29 cellular contexts compared by ENCODE assay signal in the genomic region with DNA sequence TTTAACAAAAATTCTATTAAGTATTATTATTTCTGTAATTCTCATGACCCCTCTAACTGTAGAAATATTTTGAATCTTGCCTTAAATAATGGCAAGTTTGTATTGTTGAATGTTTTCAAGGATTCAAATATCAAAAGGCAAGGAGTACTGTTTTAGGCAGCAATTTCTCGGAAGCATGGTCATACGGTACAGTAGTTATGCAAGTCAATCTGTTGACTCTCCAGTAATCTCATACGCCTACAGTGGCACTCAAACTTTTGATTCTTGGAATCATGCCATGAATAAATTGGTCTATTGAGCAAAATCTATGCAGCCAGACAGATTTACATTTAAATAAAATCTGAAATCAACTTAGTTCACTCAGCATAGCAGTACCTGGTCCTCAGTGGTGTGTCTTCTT.
"Had no signal": no experiment of that assay in that cellular context is flagged by ENCODE, and none has a peak within 500 bp of the region (broad histone marks: within the 10 kb centered on the region; RNA-seq: fewer than 3 reads in every experiment).

No MANE protein-coding gene starts in this region.

- H3K9me3 ChIP-seq: ascending aorta, body of pancreas, breast epithelium had no signal

- H3K4me1 ChIP-seq: ascending aorta, body of pancreas, breast epithelium had no signal

- H3K27me3 ChIP-seq: ascending aorta, body of pancreas, brain microvascular endothelial cell had no signal

- H3K36me3 ChIP-seq: ascending aorta, brain microvascular endothelial cell, breast epithelium had no signal

- DNase-seq: activated B cell treated with CpG ODN at 0.5 μM for 24 hours; activated CD4-positive, alpha-beta memory T cell treated with anti-CD3 and anti-CD28 coated beads, Interleukin-2, amount 10 ng/mL, durations not matched to agents 7 days and 5 days; activated CD4-positive, alpha-beta T cell treated with anti-CD3 and anti-CD28 coated beads for 4 hours; activated CD4-positive, alpha-beta T cell treated with anti-CD3 and anti-CD28 coated beads, Interleukin-2, amount 10 ng/mL, durations not matched to agents 7 days and 5 days; activated CD4-positive, alpha-beta T cell treated with anti-CD3 and anti-CD28 coated beads, Interleukin-2, amount 50 U/mL, for 48 hours; activated CD4-positive, CD25-positive, alpha-beta regulatory T cell treated with anti-CD3 and anti-CD28 coated beads, Interleukin-2, amount 50 U/mL, for 72 hours; activated CD8-positive, alpha-beta memory T cell treated with anti-CD3 and anti-CD28 coated beads for 24 hours; activated CD8-positive, alpha-beta memory T cell treated with anti-CD3 and anti-CD28 coated beads, Interleukin-2, amount 10 ng/mL, durations not matched to agents 7 days and 5 days; activated CD8-positive, alpha-beta memory T cell treated with anti-CD3 and anti-CD28 coated beads, Interleukin-2, amount 50 U/mL, for 48 hours; activated CD8-positive, alpha-beta T cell treated with anti-CD3 and anti-CD28 coated beads, Interleukin-2, amount 10 ng/mL, durations not matched to agents 7 days and 5 days; activated effector memory CD4-positive, alpha-beta T cell treated with Interleukin-2 at 50 U/mL for 16 hours; activated gamma-delta T cell; activated naive CD4-positive, alpha-beta T cell treated with anti-CD3 and anti-CD28 coated beads, Interleukin-2, amount 10 ng/mL, durations not matched to agents 7 days and 5 days; activated naive CD4-positive, alpha-beta T cell treated with Interleukin-2 at 50 U/mL for 16 hours; activated naive CD8-positive, alpha-beta T cell treated with anti-CD3 and anti-CD28 coated beads, Interleukin-2, amount 10 ng/mL, durations not matched to agents 7 days and 5 days; activated naive CD8-positive, alpha-beta T cell treated with anti-CD3 and anti-CD28 coated beads, Interleukin-2, amount 50 U/mL, for 24 hours; activated T-cell treated with anti-CD3 and anti-CD28 coated beads, Interleukin-2, amount 50 U/mL, for 24 hours; activated T-cell treated with anti-CD3 and anti-CD28 coated beads, Interleukin-2, amount 50 U/mL, for 48 hours; amygdala; anterior cingulate cortex; body of pancreas; brain microvascular endothelial cell; central memory CD4-positive, alpha-beta T cell; T-helper 2 cell; T-helper 9 cell had no signal

- H3K27ac ChIP-seq: ascending aorta, body of pancreas, brain microvascular endothelial cell, breast epithelium, VCaP had no signal

- ATAC-seq: activated CD8-positive, alpha-beta memory T cell treated with anti-CD3 and anti-CD28 coated beads, Interleukin-2, amount 10 ng/mL, durations not matched to agents 7 days and 5 days; activated CD8-positive, alpha-beta T cell treated with anti-CD3 and anti-CD28 coated beads, Interleukin-2, amount 10 ng/mL, durations not matched to agents 7 days and 5 days; activated naive CD8-positive, alpha-beta T cell treated with anti-CD3 and anti-CD28 coated beads, Interleukin-2, amount 50 U/mL, for 24 hours; body of pancreas had no signal

- H3K4me3 ChIP-seq: ascending aorta, body of pancreas, breast epithelium had no signal

- FAIRE-seq: TTC549 had no signal
